27 cellular contexts compared by ENCODE assay signal in the genomic region with DNA sequence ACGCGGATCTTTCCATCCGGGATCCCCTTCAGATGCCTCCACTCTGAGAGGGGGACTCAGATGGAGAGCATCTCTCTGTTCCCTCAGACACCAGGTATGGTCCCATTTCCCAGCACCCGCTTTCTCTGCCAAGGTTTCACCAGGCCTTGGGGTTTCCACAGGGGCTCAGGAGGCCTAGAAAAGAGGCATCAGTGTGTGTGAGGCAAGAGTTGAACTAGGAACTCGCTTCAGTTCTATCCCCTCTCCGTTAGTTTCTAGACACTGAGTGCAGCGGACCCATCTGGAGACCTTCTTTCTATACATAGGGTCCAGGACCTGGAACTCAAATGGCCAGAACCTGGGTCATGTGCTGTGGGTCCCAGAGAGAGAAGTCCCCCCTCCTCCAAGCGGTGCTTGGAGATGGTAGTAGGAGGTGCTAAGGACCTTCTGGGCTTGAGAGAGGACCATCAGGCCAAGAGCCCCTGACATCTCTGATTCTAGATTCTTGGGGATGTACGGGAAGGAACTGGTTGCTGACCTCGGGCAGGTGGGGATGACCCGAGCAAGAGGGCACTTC. TPM values are rescaled to one million over a fixed set of nuclear protein-coding genes. Genes with fewer than 3 reads are reported as not detected.
DNase-seq lines count a peak whose midpoint lies in the region; ATAC-seq, FAIRE-seq and TF ChIP-seq lines count a peak whose summit lies in the region.
"Had no signal": no experiment of that assay in that cellular context is flagged by ENCODE, and none has a peak within 500 bp of the region (broad histone marks: within the 10 kb centered on the region; RNA-seq: fewer than 3 reads in every experiment).

No MANE protein-coding gene starts in this region.

- intact Hi-C loops in HepG2 (cut with micrococcal nuclease; ENCODE audit: unreplicated experiment) (no loop called here), right lobe of liver (cut with DNase I) (no loop called here)

- H3K4me1 ChIP-seq in HepG2 (ENCODE audit: insufficient read depth, low read length) (no peaks in the 10 kb centered on the region), right lobe of liver (no peaks in the 10 kb centered on the region), iPS-15b (ENCODE audit: control insufficient read depth, insufficient read depth, low read length) (peaks cover 2% of the 10 kb centered on the region)
- H3K4me1 ChIP-seq: Caco-2 had no signal

- H3K27ac ChIP-seq in HepG2 (ENCODE audit: extremely low read length, insufficient read depth, low read length) (no peak overlapping the region), right lobe of liver (no peak overlapping the region), WERI-Rb-1 (peak overlapping the region; percentile 69; the same call in 1 of the 2 replicates), temporal lobe (ENCODE audit: low read depth, low read length) (peak overlapping the region; percentile 27)
- H3K27ac ChIP-seq: HL-60, suprapubic skin had no signal

- H2AFZ ChIP-seq in HepG2 (ENCODE audit: low read length) = no peak overlapping the region

- H3K36me3 ChIP-seq in HepG2 (replicated peaks in 1 of 2; ENCODE audit: control insufficient read depth in 1 of 2, insufficient read depth in 2 of 2, low read length in 2 of 2) = no peaks in the 10 kb centered on the region
- H3K36me3 ChIP-seq in right lobe of liver = no peaks in the 10 kb centered on the region
- no peaks in the 10 kb centered on the region for H3K36me3 ChIP-seq in WERI-Rb-1
- no peaks in the 10 kb centered on the region for H3K36me3 ChIP-seq in iPS-15b (ENCODE audit: control insufficient read depth, insufficient read depth, low read length)
- H3K36me3 ChIP-seq: suprapubic skin had no signal

- TF ChIP-seq POLR2A in HepG2 (IDR thresholded peaks at IDR 0.05; ENCODE audit: insufficient read depth in 1 of 2, low read depth in 2 of 2, low read length in 2 of 2) (no peak), right lobe of liver (IDR thresholded peaks at IDR 0.05) (no peak)

- DNase-seq in HepG2 (ENCODE audit: low spot score) = no peak
- DNase-seq in right lobe of liver = no peak
- DNase-seq in WERI-Rb-1 = no peak
- DNase-seq in NCI-H1436 treated with DMSO at 0.1 percent for 48 hours (lab: John Stamatoyannopoulos, UW) = no peak
- no peak for DNase-seq in SW 1271 (lab: John Stamatoyannopoulos, UW)
- DNase-seq: activated CD4-positive, alpha-beta T cell treated with anti-CD3 and anti-CD28 coated beads, Interleukin-2, amount 10 ng/mL, durations not matched to agents 24 days and 14 days; activated gamma-delta T cell treated with Interleukin-2 at 50 U/mL for 16 hours; activated T-cell treated with anti-CD3 and anti-CD28 coated beads, Interleukin-2, amount 50 U/mL, for 1 hour; dermis blood vessel endothelial cell; DND-41; IMR-90; kidney glomerular epithelial cell; mucosa of descending colon; stimulated activated naive B cell treated with anti-CD40 and anti-IgM and Interleukin-4, amounts not matched to agents 10 μg/mL and 1 μg/mL and 100 μg/mL, for 72 hours; T-helper 17 cell had no signal

- WGBS in HepG2 (ENCODE audit: low lambda C conversion rate) = 21% methylated on average over 11 of the region's 11 CpGs
- WGBS in right lobe of liver (ENCODE audit: insufficient coverage, low coverage, low lambda C conversion rate, missing lambda C conversion rate) = 10% methylated on average over 10 of the region's 11 CpGs

- no peak overlapping the region for H3K4me3 ChIP-seq in HepG2 (replicated peaks in 1 of 3; ENCODE audit: insufficient read depth in 1 of 3, low read depth in 2 of 3, low read length in 3 of 3)
- H3K4me3 ChIP-seq in right lobe of liver = no peak overlapping the region
- H3K4me3 ChIP-seq in WERI-Rb-1 (ENCODE audit: low read depth, low read length) = peak overlapping the region; percentile 73
- peak overlapping the region; percentile 69 for H3K4me3 ChIP-seq in iPS-15b (ENCODE audit: low read depth, low read length)
- H3K4me3 ChIP-seq: lung, mucosa of descending colon had no signal

- H4K20me1 ChIP-seq in HepG2 (ENCODE audit: insufficient read depth, low read length) = peaks cover 31% of the 10 kb centered on the region

- in situ Hi-C loops in HepG2 (cut with HindIII; ENCODE audit: extremely low pct_ligation_motif_present, low pct_unique_long_range_greater_than_20kb) = no loop called here

- ATAC-seq in HepG2 = no peak
- ATAC-seq in right lobe of liver = no peak
- ATAC-seq in HG02571 (IDR thresholded peaks at IDR 0.05; ENCODE audit: unreplicated experiment) = no peak
- ATAC-seq: mucosa of descending colon; natural killer cell treated with Interleukin-12 subunit alpha and Interleukin-12 subunit beta and Interleukin-15 and Interleukin-18, amount 100 ng/mL, for 72 hours; sciatic nerve; T-helper 17 cell had no signal

- no peaks in the 10 kb centered on the region for H3K79me2 ChIP-seq in HepG2 (ENCODE audit: insufficient read depth, low read length)

- TF ChIP-seq CTCF in HepG2 (CRISPR knock-in tag; IDR thresholded peaks at IDR 0.05) = no peak
- no peak for TF ChIP-seq CTCF in right lobe of liver (IDR thresholded peaks at IDR 0.05)
- no peak for TF ChIP-seq CTCF in WERI-Rb-1 (IDR thresholded peaks at IDR 0.05; ENCODE audit: low read depth, low read length)

- no TSS peak for BruUV-seq in HepG2 (replicated peaks; lab: Mats Ljungman, UMichigan)

- no peak overlapping the region for H3K4me2 ChIP-seq in HepG2 (ENCODE audit: low read depth, low read length)

- H3K9me3 ChIP-seq in HepG2 (ENCODE audit: low read length) = no peaks in the 10 kb centered on the region
- no peaks in the 10 kb centered on the region for H3K9me3 ChIP-seq in right lobe of liver
- no peaks in the 10 kb centered on the region for H3K9me3 ChIP-seq in WERI-Rb-1 (ENCODE audit: severe bottlenecking)
- no peaks in the 10 kb centered on the region for H3K9me3 ChIP-seq in iPS-15b (ENCODE audit: control insufficient read depth, insufficient read depth, low read length)
- H3K9me3 ChIP-seq: Caco-2, mucosa of descending colon, suprapubic skin had no signal

- no peak for FAIRE-seq in HepG2 (lab: Jason Lieb, UNC)

- TF ChIP-seq RAD21 in HepG2 (CRISPR knock-in tag; IDR thresholded peaks at IDR 0.05) = no peak

- H3K27me3 ChIP-seq in HepG2 (ENCODE audit: control insufficient read depth in 1 of 2, insufficient read depth in 2 of 2, low read length in 2 of 2) (peaks cover 7 to 32% of the 10 kb centered on the region in 2 experiments), right lobe of liver (peaks cover 10 to 15% of the 10 kb centered on the region in 2 donors), WERI-Rb-1 (ENCODE audit: insufficient read depth, low read depth, severe bottlenecking) (peaks cover 32% of the 10 kb centered on the region), iPS-15b (ENCODE audit: control insufficient read depth, insufficient read depth, low read length) (peaks cover 93% of the 10 kb centered on the region)

- TF ChIP-seq EP300 in HepG2 (IDR thresholded peaks at IDR 0.05; ENCODE audit: low read depth in 2 of 2, low read length in 2 of 2) (no peak), HepG2 (CRISPR knock-in tag; IDR thresholded peaks at IDR 0.05; ENCODE audit: borderline replicate concordance) (no peak)

- POLR2A ChIA-PET in HepG2 (lab: Yijun Ruan, JAX) = no interaction called here

- CTCF ChIA-PET in HepG2 (lab: Yijun Ruan, JAX; ENCODE audit: low intra/inter-chr PET ratio, low total read pairs) = interaction anchor here (1.0 kb wide), 1 partner anchor 8 kb away, joined by 3 read pairs; no protein-coding TSS in a partner anchor

- no peak overlapping the region for H3K9ac ChIP-seq in HepG2 (ENCODE audit: insufficient read depth, low read depth, low read length)
- H3K9ac ChIP-seq in iPS-15b (ENCODE audit: low read depth, low read length) = no peak overlapping the region

RNA-seq across cellular contexts. Expression of a gene that starts 2.1 kb away (rescaled TPM):
- 5.3 and 5.4 TPM in 2 replicates for total RNA-seq in HepG2 (2016; rRNA removed; fragmentation: Illumina TruSeq; extraction: Trizol)
- total RNA-seq in HepG2 (2016; cell fraction: cytosol; rRNA removed; fragmentation: Illumina TruSeq; extraction: Trizol; ENCODE audit: low read depth) = 2.8 and 4.0 TPM in 2 replicates
- total RNA-seq in HepG2 (2016; cell fraction: insoluble cytoplasmic fraction; rRNA removed; fragmentation: Illumina TruSeq; extraction: Trizol) = 4.2 and 4.4 TPM in 2 replicates
- total RNA-seq in HepG2 (2016; cell fraction: membrane; rRNA removed; fragmentation: Illumina TruSeq; extraction: Trizol) = 3.5 and 4.1 TPM in 2 replicates
- 3.0 and 3.9 TPM in 2 replicates for total RNA-seq in HepG2 (2016; cell fraction: nucleus; rRNA removed; fragmentation: Illumina TruSeq; extraction: Trizol)
- 4.3 and 5.6 TPM in 2 replicates for polyA plus RNA-seq in HepG2 (2011; rRNA removed)
- polyA plus RNA-seq in HepG2 (2011; cell fraction: cytosol; rRNA removed) = 4.5 and 6.3 TPM in 2 replicates
- polyA plus RNA-seq in HepG2 (2011; cell fraction: nucleus; rRNA removed) = 6.0 and 6.2 TPM in 2 replicates
- 12.9 and 15.9 TPM in 2 replicates for polyA plus RNA-seq in HepG2 (2012)
- polyA plus RNA-seq in HepG2 (2016; cell fraction: cytosol; fragmentation: Illumina TruSeq; extraction: Trizol; ENCODE audit: low read depth) = 27.8 and 30.6 TPM in 2 replicates
- 18.0 and 19.7 TPM in 2 replicates for polyA plus RNA-seq in HepG2 (2016; cell fraction: insoluble cytoplasmic fraction; fragmentation: Illumina TruSeq; extraction: Trizol; ENCODE audit: low read depth)
- polyA plus RNA-seq in HepG2 (2016; cell fraction: membrane; fragmentation: Illumina TruSeq; extraction: Trizol; ENCODE audit: low read depth) = 33.5 and 42.8 TPM in 2 replicates
- polyA plus RNA-seq in HepG2 (2016; cell fraction: nucleus; fragmentation: Illumina TruSeq; extraction: Trizol; ENCODE audit: insufficient read depth, low read depth) = 14.1 and 18.5 TPM in 2 replicates
- 2.3 and 2.5 TPM in 2 replicates for polyA minus RNA-seq in HepG2 (2011; rRNA and poly(A)+ RNA removed; ENCODE audit: low replicate concordance)
- 1.7 and 1.8 TPM in 2 replicates for polyA minus RNA-seq in HepG2 (2011; cell fraction: cytosol; rRNA and poly(A)+ RNA removed)
- 3.5 and 3.7 TPM in 2 replicates for polyA minus RNA-seq in HepG2 (2011; cell fraction: nucleus; rRNA and poly(A)+ RNA removed)
- total RNA-seq in right lobe of liver = under 1 TPM in 3 of 6 experiments, not detected in 3; 0.32 to 0.91 (median 0.64) TPM
- total RNA-seq in temporal lobe = 17.2 TPM
- total RNA-seq: activated CD4-positive, alpha-beta T cell treated with anti-CD3 and anti-CD28 coated beads, Interleukin-2, amount 10 ng/mL, durations not matched to agents 24 days and 14 days; activated CD8-positive, alpha-beta memory T cell treated with anti-CD3 and anti-CD28 coated beads for 36 hours; IMR-90; natural killer cell treated with Interleukin-12 subunit alpha and Interleukin-12 subunit beta and Interleukin-15 and Interleukin-18, amount 100 ng/mL, for 72 hours; T-helper 17 cell; ureter had no signal
- polyA plus RNA-seq: lung had no signal

RNA-seq across cellular contexts. Expression of a gene that starts 22.4 kb away (rescaled TPM):
- total RNA-seq in HepG2 (2016; rRNA removed; fragmentation: Illumina TruSeq; extraction: Trizol) (not detected in 2 replicates), right lobe of liver (1 to 10 TPM in 4 of 6 experiments, under 1 TPM in 2; 0.61 to 2.4 (median 1.3) TPM), temporal lobe (0.25 TPM)
- not detected in 2 replicates for total RNA-seq in HepG2 (2016; cell fraction: cytosol; rRNA removed; fragmentation: Illumina TruSeq; extraction: Trizol; ENCODE audit: low read depth)
- 0.06 TPM in 1 of 2 replicates, not detected in the other for total RNA-seq in HepG2 (2016; cell fraction: insoluble cytoplasmic fraction; rRNA removed; fragmentation: Illumina TruSeq; extraction: Trizol)
- not detected in 2 replicates for total RNA-seq in HepG2 (2016; cell fraction: membrane; rRNA removed; fragmentation: Illumina TruSeq; extraction: Trizol)
- not detected in 2 replicates for total RNA-seq in HepG2 (2016; cell fraction: nucleus; rRNA removed; fragmentation: Illumina TruSeq; extraction: Trizol)
- polyA plus RNA-seq in HepG2 (2011; rRNA removed) = 0.03 TPM in 1 of 2 replicates, not detected in the other
- 0.04 TPM in 1 of 2 replicates, not detected in the other for polyA plus RNA-seq in HepG2 (2011; cell fraction: cytosol; rRNA removed)
- polyA plus RNA-seq in HepG2 (2011; cell fraction: nucleus; rRNA removed) = not detected in 2 replicates
- not detected in 2 replicates for polyA plus RNA-seq in HepG2 (2012)
- not detected in 2 replicates for polyA plus RNA-seq in HepG2 (2016; cell fraction: cytosol; fragmentation: Illumina TruSeq; extraction: Trizol; ENCODE audit: low read depth)
- polyA plus RNA-seq in HepG2 (2016; cell fraction: insoluble cytoplasmic fraction; fragmentation: Illumina TruSeq; extraction: Trizol; ENCODE audit: low read depth) = not detected in 2 replicates
- not detected in 2 replicates for polyA plus RNA-seq in HepG2 (2016; cell fraction: membrane; fragmentation: Illumina TruSeq; extraction: Trizol; ENCODE audit: low read depth)
- polyA plus RNA-seq in HepG2 (2016; cell fraction: nucleus; fragmentation: Illumina TruSeq; extraction: Trizol; ENCODE audit: insufficient read depth, low read depth) = not detected in 2 replicates
- not detected in 2 replicates for polyA minus RNA-seq in HepG2 (2011; rRNA and poly(A)+ RNA removed; ENCODE audit: low replicate concordance)
- not detected in 2 replicates for polyA minus RNA-seq in HepG2 (2011; cell fraction: cytosol; rRNA and poly(A)+ RNA removed)
- not detected in 2 replicates for polyA minus RNA-seq in HepG2 (2011; cell fraction: nucleus; rRNA and poly(A)+ RNA removed)
- total RNA-seq: activated CD8-positive, alpha-beta memory T cell treated with anti-CD3 and anti-CD28 coated beads for 36 hours; dermis blood vessel endothelial cell had no signal
- polyA plus RNA-seq: AG04450 had no signal

RNA-seq across cellular contexts. Expression of a gene that starts 58.7 kb away (rescaled TPM):
- total RNA-seq in HepG2 (2016; rRNA removed; fragmentation: Illumina TruSeq; extraction: Trizol) (28.4 and 37.7 TPM in 2 replicates), right lobe of liver (10 to 100 TPM in 1 of 6 experiments, 1 to 10 TPM in 5; 5.1 to 10.4 (median 8.8) TPM), temporal lobe (21.6 TPM)
- 5.3 and 5.8 TPM in 2 replicates for total RNA-seq in HepG2 (2016; cell fraction: cytosol; rRNA removed; fragmentation: Illumina TruSeq; extraction: Trizol; ENCODE audit: low read depth)
- total RNA-seq in HepG2 (2016; cell fraction: insoluble cytoplasmic fraction; rRNA removed; fragmentation: Illumina TruSeq; extraction: Trizol) = 27.1 and 29.5 TPM in 2 replicates
- 12.8 and 13.5 TPM in 2 replicates for total RNA-seq in HepG2 (2016; cell fraction: membrane; rRNA removed; fragmentation: Illumina TruSeq; extraction: Trizol)
- total RNA-seq in HepG2 (2016; cell fraction: nucleus; rRNA removed; fragmentation: Illumina TruSeq; extraction: Trizol) = 18.5 and 23.8 TPM in 2 replicates
- polyA plus RNA-seq in HepG2 (2011; rRNA removed) = 16.5 and 17.5 TPM in 2 replicates
- polyA plus RNA-seq in HepG2 (2011; cell fraction: cytosol; rRNA removed) = 11.8 and 14.3 TPM in 2 replicates
- 22.9 and 23.8 TPM in 2 replicates for polyA plus RNA-seq in HepG2 (2011; cell fraction: nucleus; rRNA removed)
- 17.3 and 18.5 TPM in 2 replicates for polyA plus RNA-seq in HepG2 (2012)
- 3.4 and 3.9 TPM in 2 replicates for polyA plus RNA-seq in HepG2 (2016; cell fraction: cytosol; fragmentation: Illumina TruSeq; extraction: Trizol; ENCODE audit: low read depth)
- 39.8 and 50.1 TPM in 2 replicates for polyA plus RNA-seq in HepG2 (2016; cell fraction: insoluble cytoplasmic fraction; fragmentation: Illumina TruSeq; extraction: Trizol; ENCODE audit: low read depth)
- 9.4 and 9.8 TPM in 2 replicates for polyA plus RNA-seq in HepG2 (2016; cell fraction: membrane; fragmentation: Illumina TruSeq; extraction: Trizol; ENCODE audit: low read depth)
- 57.0 and 60.2 TPM in 2 replicates for polyA plus RNA-seq in HepG2 (2016; cell fraction: nucleus; fragmentation: Illumina TruSeq; extraction: Trizol; ENCODE audit: insufficient read depth, low read depth)
- 16.8 and 41.9 TPM in 2 replicates for polyA minus RNA-seq in HepG2 (2011; rRNA and poly(A)+ RNA removed; ENCODE audit: low replicate concordance)
- 10.9 and 12.0 TPM in 2 replicates for polyA minus RNA-seq in HepG2 (2011; cell fraction: cytosol; rRNA and poly(A)+ RNA removed)
- polyA minus RNA-seq in HepG2 (2011; cell fraction: nucleus; rRNA and poly(A)+ RNA removed) = 17.4 TPM in 2 replicates

RNA-seq across cellular contexts. Expression of a gene that starts 59.1 kb away (rescaled TPM):
- total RNA-seq in HepG2 (2016; rRNA removed; fragmentation: Illumina TruSeq; extraction: Trizol) (6.0 and 13.7 TPM in 2 replicates), right lobe of liver (1 to 10 TPM; 6.5 to 9.3 (median 7.8) TPM), temporal lobe (8.1 TPM)
- total RNA-seq in HepG2 (2016; cell fraction: cytosol; rRNA removed; fragmentation: Illumina TruSeq; extraction: Trizol; ENCODE audit: low read depth) = 4.5 and 4.7 TPM in 2 replicates
- total RNA-seq in HepG2 (2016; cell fraction: insoluble cytoplasmic fraction; rRNA removed; fragmentation: Illumina TruSeq; extraction: Trizol) = 5.0 and 12.7 TPM in 2 replicates
- total RNA-seq in HepG2 (2016; cell fraction: membrane; rRNA removed; fragmentation: Illumina TruSeq; extraction: Trizol) = 6.7 and 7.0 TPM in 2 replicates
- 18.8 and 22.0 TPM in 2 replicates for total RNA-seq in HepG2 (2016; cell fraction: nucleus; rRNA removed; fragmentation: Illumina TruSeq; extraction: Trizol)
- polyA plus RNA-seq in HepG2 (2011; rRNA removed) = 9.7 and 12.3 TPM in 2 replicates
- 3.3 and 4.6 TPM in 2 replicates for polyA plus RNA-seq in HepG2 (2011; cell fraction: cytosol; rRNA removed)
- polyA plus RNA-seq in HepG2 (2011; cell fraction: nucleus; rRNA removed) = 62.4 and 81.3 TPM in 2 replicates
- polyA plus RNA-seq in HepG2 (2012) = 5.7 and 8.0 TPM in 2 replicates
- 1.5 TPM in 2 replicates for polyA plus RNA-seq in HepG2 (2016; cell fraction: cytosol; fragmentation: Illumina TruSeq; extraction: Trizol; ENCODE audit: low read depth)
- 5.1 and 7.0 TPM in 2 replicates for polyA plus RNA-seq in HepG2 (2016; cell fraction: insoluble cytoplasmic fraction; fragmentation: Illumina TruSeq; extraction: Trizol; ENCODE audit: low read depth)
- 2.9 and 3.1 TPM in 2 replicates for polyA plus RNA-seq in HepG2 (2016; cell fraction: membrane; fragmentation: Illumina TruSeq; extraction: Trizol; ENCODE audit: low read depth)
- polyA plus RNA-seq in HepG2 (2016; cell fraction: nucleus; fragmentation: Illumina TruSeq; extraction: Trizol; ENCODE audit: insufficient read depth, low read depth) = 40.5 and 45.7 TPM in 2 replicates
- polyA minus RNA-seq in HepG2 (2011; rRNA and poly(A)+ RNA removed; ENCODE audit: low replicate concordance) = 32.3 and 35.8 TPM in 2 replicates
- polyA minus RNA-seq in HepG2 (2011; cell fraction: cytosol; rRNA and poly(A)+ RNA removed) = 3.4 and 4.0 TPM in 2 replicates
- polyA minus RNA-seq in HepG2 (2011; cell fraction: nucleus; rRNA and poly(A)+ RNA removed) = 42.4 and 45.0 TPM in 2 replicates

Comparison
In these comparisons a context has a peak if more than half of its experiments do, and no peak if none do; other contexts are left out.
1. H3K27ac ChIP-seq: peak in WERI-Rb-1 (single experiment) and temporal lobe (single experiment); none in HepG2 (single experiment) and right lobe of liver (0 of 3).
2. H3K4me3 ChIP-seq: peak in WERI-Rb-1 (single experiment) and iPS-15b (single experiment); none in HepG2 (0 of 3) and right lobe of liver (0 of 3).